In the genomic region with DNA sequence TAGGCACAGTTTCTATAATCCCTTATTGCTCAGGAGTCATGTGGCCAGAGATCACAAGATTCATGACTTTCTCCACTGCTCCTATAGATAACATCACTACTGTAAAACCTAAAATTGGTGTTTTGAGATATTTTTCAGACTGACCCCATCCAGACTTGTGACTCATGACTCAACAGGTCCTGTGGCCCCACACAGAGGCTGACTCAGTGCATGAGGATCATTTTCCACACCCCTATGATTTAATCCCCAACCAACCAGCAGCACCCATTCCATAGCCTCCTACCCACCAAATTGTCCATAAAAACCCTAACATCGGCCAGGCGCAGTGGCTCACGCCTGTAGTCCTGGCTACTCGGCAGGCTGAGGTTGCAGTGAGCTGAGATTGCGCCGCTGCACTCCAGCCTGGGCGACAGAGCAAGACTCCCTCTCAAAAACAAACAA, we compare ENCODE assay signal across 15 cellular contexts. TPM values are rescaled to one million over a fixed set of nuclear protein-coding genes. Genes with fewer than 3 reads are reported as not detected.
A peak's percentile ranks its signal among the peaks of the same experiment; 100 is the strongest.
DNase-seq lines count a peak whose midpoint lies in the region; ATAC-seq and TF ChIP-seq lines count a peak whose summit lies in the region.
"Had no signal": no experiment of that assay in that cellular context is flagged by ENCODE, and none has a peak within 500 bp of the region (broad histone marks: within the 10 kb centered on the region; RNA-seq: fewer than 3 reads in every experiment).

No MANE protein-coding gene starts in this region.

- H3K9me3 ChIP-seq in RWPE2 (ENCODE audit: severe bottlenecking) = no peaks in the 10 kb centered on the region
- no peaks in the 10 kb centered on the region for H3K9me3 ChIP-seq in fibroblast of lung (ENCODE audit: control insufficient read depth, insufficient read depth, low read depth, low read length)
- H3K9me3 ChIP-seq in left lung = no peaks in the 10 kb centered on the region
- H3K9me3 ChIP-seq: gastrocnemius medialis had no signal

- H3K4me3 ChIP-seq in RWPE2 (ENCODE audit: severe bottlenecking) (no peak overlapping the region), fibroblast of lung (replicated peaks in 1 of 4; ENCODE audit: control extremely low read depth in 1 of 4, insufficient read depth in 1 of 4, low read depth in 3 of 4, low read length in 4 of 4) (no peak overlapping the region), left lung (no peak overlapping the region)
- H3K4me3 ChIP-seq: gastrocnemius medialis had no signal

- H3K79me2 ChIP-seq in fibroblast of lung (ENCODE audit: control insufficient read depth, insufficient read depth, low read length) = no peaks in the 10 kb centered on the region

- no peak overlapping the region for H3K4me2 ChIP-seq in fibroblast of lung (ENCODE audit: extremely low read depth, insufficient read depth, low read length)

- no peaks in the 10 kb centered on the region for H3K9me3 Mint-ChIP-seq in stimulated activated naive CD8-positive, alpha-beta T cell treated with anti-CD3 and anti-CD28 coated beads, Interleukin-15, amount 100 ng/mL, for 72 hours
- H3K9me3 Mint-ChIP-seq: activated naive CD4-positive, alpha-beta T cell treated with anti-CD3 and anti-CD28 coated beads, Interleukin-2, amount 50 U/mL, for 24 hours; immature natural killer cell had no signal

- no peaks in the 10 kb centered on the region for H3K27me3 ChIP-seq in RWPE2 (ENCODE audit: insufficient read depth, poor library complexity, severe bottlenecking)
- H3K27me3 ChIP-seq in fibroblast of lung (ENCODE audit: control insufficient read depth, insufficient read depth, low read length) = no peaks in the 10 kb centered on the region
- H3K27me3 ChIP-seq in left lung = no peaks in the 10 kb centered on the region
- H3K27me3 ChIP-seq: gastrocnemius medialis had no signal

- no peak for DNase-seq in stimulated activated naive CD8-positive, alpha-beta T cell treated with anti-CD3 and anti-CD28 coated beads, Interleukin-15, Interleukin-2, amounts not matched to agents 100 U/mL and 50 U/mL, for 24 hours
- DNase-seq in stimulated activated naive CD8-positive, alpha-beta T cell treated with anti-CD3 and anti-CD28 coated beads, Interleukin-15, amount 100 ng/mL, for 72 hours = no peak
- DNase-seq in RWPE2 (ENCODE audit: low spot score) = no peak
- peak; percentile 61 to 90 for DNase-seq in fibroblast of lung (ENCODE audit: low read depth in 2 of 2)
- DNase-seq in left lung = no peak
- no peak for DNase-seq in stimulated activated CD4-positive, alpha-beta T cell treated with anti-CD3 and anti-CD28 coated beads, Interleukin-2, amount 100 ng/mL, for 24 hours
- DNase-seq in NCI-H1105 treated with DMSO at 0.1 percent for 48 hours (lab: John Stamatoyannopoulos, UW) = no peak
- DNase-seq: gastrocnemius medialis; immature natural killer cell; NCI-H69; stimulated activated CD8-positive, alpha-beta memory T cell treated with anti-CD3 and anti-CD28 coated beads, Interleukin-4, amount 100 ng/mL, for 48 hours had no signal

- H3K27ac Mint-ChIP-seq in stimulated activated naive CD8-positive, alpha-beta T cell treated with anti-CD3 and anti-CD28 coated beads, Interleukin-15, amount 100 ng/mL, for 72 hours = no peak overlapping the region
- H3K27ac Mint-ChIP-seq: activated naive CD4-positive, alpha-beta T cell treated with anti-CD3 and anti-CD28 coated beads, Interleukin-2, amount 50 U/mL, for 24 hours; B cell; immature natural killer cell had no signal

- no peak overlapping the region for H3K4me3 Mint-ChIP-seq in stimulated activated naive CD8-positive, alpha-beta T cell treated with anti-CD3 and anti-CD28 coated beads, Interleukin-15, amount 100 ng/mL, for 72 hours
- H3K4me3 Mint-ChIP-seq: activated naive CD4-positive, alpha-beta T cell treated with anti-CD3 and anti-CD28 coated beads, Interleukin-2, amount 50 U/mL, for 24 hours; B cell; immature natural killer cell had no signal

- H2AFZ ChIP-seq in fibroblast of lung (ENCODE audit: low read length) = no peak overlapping the region

- H3K4me1 ChIP-seq in RWPE2 (ENCODE audit: insufficient read depth, poor library complexity, severe bottlenecking) (no peaks in the 10 kb centered on the region), fibroblast of lung (ENCODE audit: control insufficient read depth, extremely low read depth, insufficient read depth, low read length) (no peaks in the 10 kb centered on the region), left lung (no peaks in the 10 kb centered on the region)
- H3K4me1 ChIP-seq: gastrocnemius medialis had no signal

- no peaks in the 10 kb centered on the region for H3K36me3 ChIP-seq in RWPE2 (ENCODE audit: low read depth)
- no peaks in the 10 kb centered on the region for H3K36me3 ChIP-seq in fibroblast of lung (ENCODE audit: control insufficient read depth, insufficient read depth, low read length)
- H3K36me3 ChIP-seq in left lung = no peaks in the 10 kb centered on the region
- H3K36me3 ChIP-seq: gastrocnemius medialis had no signal

- no peaks in the 10 kb centered on the region for H3K27me3 Mint-ChIP-seq in stimulated activated naive CD8-positive, alpha-beta T cell treated with anti-CD3 and anti-CD28 coated beads, Interleukin-15, amount 100 ng/mL, for 72 hours
- H3K27me3 Mint-ChIP-seq: activated naive CD4-positive, alpha-beta T cell treated with anti-CD3 and anti-CD28 coated beads, Interleukin-2, amount 50 U/mL, for 24 hours; B cell had no signal

- H3K27ac ChIP-seq in RWPE2 (ENCODE audit: poor library complexity, severe bottlenecking) = no peak overlapping the region
- no peak overlapping the region for H3K27ac ChIP-seq in fibroblast of lung (ENCODE audit: insufficient read depth, low read length)
- no peak overlapping the region for H3K27ac ChIP-seq in left lung
- H3K27ac ChIP-seq: gastrocnemius medialis had no signal

- intact Hi-C loops in left lung (cut with DNase I) = no loop called here

- TF ChIP-seq CTCF in RWPE2 (IDR thresholded peaks at IDR 0.05; ENCODE audit: poor library complexity, severe bottlenecking) (no peak), fibroblast of lung (conservative IDR thresholded peaks at IDR 0.05 in 1 of 2, IDR thresholded peaks at IDR 0.05 in 1 of 2; ENCODE audit: low read depth in 1 of 2, low read length in 2 of 2) (no peak), left lung (IDR thresholded peaks at IDR 0.05) (no peak)

- no peak overlapping the region for H3K9ac ChIP-seq in fibroblast of lung (ENCODE audit: insufficient read depth, low read length)

- H4K20me1 ChIP-seq in fibroblast of lung (ENCODE audit: control insufficient read depth, extremely low read depth, insufficient read depth, low read length) = no peaks in the 10 kb centered on the region

- H3K4me1 Mint-ChIP-seq in stimulated activated naive CD8-positive, alpha-beta T cell treated with anti-CD3 and anti-CD28 coated beads, Interleukin-15, amount 100 ng/mL, for 72 hours = peaks cover 5% of the 10 kb centered on the region
- H3K4me1 Mint-ChIP-seq: activated naive CD4-positive, alpha-beta T cell treated with anti-CD3 and anti-CD28 coated beads, Interleukin-2, amount 50 U/mL, for 24 hours; immature natural killer cell had no signal

- peak; percentile 57 for ATAC-seq in stimulated activated naive CD8-positive, alpha-beta T cell treated with anti-CD3 and anti-CD28 coated beads, Interleukin-15, Interleukin-2, amounts not matched to agents 100 U/mL and 50 U/mL, for 24 hours
- no peak for ATAC-seq in stimulated activated naive CD8-positive, alpha-beta T cell treated with anti-CD3 and anti-CD28 coated beads, Interleukin-15, amount 100 ng/mL, for 72 hours
- ATAC-seq in RWPE2 (ENCODE audit: low read depth) = peak; percentile 44; the same call in 2 of the 3 replicates
- no peak for ATAC-seq in left lung
- ATAC-seq in HG02759 (IDR thresholded peaks at IDR 0.05; ENCODE audit: unreplicated experiment) = no peak
- ATAC-seq: gastrocnemius medialis, Right ventricle myocardium inferior had no signal

RNA-seq across cellular contexts. Expression of a gene that starts 13.2 kb away (rescaled TPM):
- total RNA-seq in fibroblast of lung (37.0 and 45.1 TPM in 2 replicates), left lung (10 to 100 TPM; 56.4 to 59.5 TPM)
- polyA plus RNA-seq in fibroblast of lung = 21.5 and 21.8 TPM in 2 replicates
- polyA plus RNA-seq in fibroblast of lung (2012) = 16.0 and 18.8 TPM in 2 replicates
- 5.7 and 6.3 TPM in 2 replicates for polyA minus RNA-seq in fibroblast of lung (ENCODE audit: low replicate concordance)

Comparison
In these comparisons a context has a peak if more than half of its experiments do, and no peak if none do; other contexts are left out.
1. ATAC-seq: peak in stimulated activated naive CD8-positive, alpha-beta T cell treated with anti-CD3 and anti-CD28 coated beads, Interleukin-15, Interleukin-2, amounts not matched to agents 100 U/mL and 50 U/mL, for 24 hours (single experiment) and RWPE2 (single experiment); none in stimulated activated naive CD8-positive, alpha-beta T cell treated with anti-CD3 and anti-CD28 coated beads, Interleukin-15, amount 100 ng/mL, for 72 hours (single experiment), left lung (single experiment) and HG02759 (single experiment).
2. DNase-seq: peak in fibroblast of lung (2 of 2); none in stimulated activated naive CD8-positive, alpha-beta T cell treated with anti-CD3 and anti-CD28 coated beads, Interleukin-15, Interleukin-2, amounts not matched to agents 100 U/mL and 50 U/mL, for 24 hours (single experiment), stimulated activated naive CD8-positive, alpha-beta T cell treated with anti-CD3 and anti-CD28 coated beads, Interleukin-15, amount 100 ng/mL, for 72 hours (0 of 2), RWPE2 (single experiment), left lung (0 of 2), stimulated activated CD4-positive, alpha-beta T cell treated with anti-CD3 and anti-CD28 coated beads, Interleukin-2, amount 100 ng/mL, for 24 hours (0 of 2) and NCI-H1105 treated with DMSO at 0.1 percent for 48 hours (single experiment).